Comparison of ENCODE assay signal across 9 cellular contexts in the genomic region with DNA sequence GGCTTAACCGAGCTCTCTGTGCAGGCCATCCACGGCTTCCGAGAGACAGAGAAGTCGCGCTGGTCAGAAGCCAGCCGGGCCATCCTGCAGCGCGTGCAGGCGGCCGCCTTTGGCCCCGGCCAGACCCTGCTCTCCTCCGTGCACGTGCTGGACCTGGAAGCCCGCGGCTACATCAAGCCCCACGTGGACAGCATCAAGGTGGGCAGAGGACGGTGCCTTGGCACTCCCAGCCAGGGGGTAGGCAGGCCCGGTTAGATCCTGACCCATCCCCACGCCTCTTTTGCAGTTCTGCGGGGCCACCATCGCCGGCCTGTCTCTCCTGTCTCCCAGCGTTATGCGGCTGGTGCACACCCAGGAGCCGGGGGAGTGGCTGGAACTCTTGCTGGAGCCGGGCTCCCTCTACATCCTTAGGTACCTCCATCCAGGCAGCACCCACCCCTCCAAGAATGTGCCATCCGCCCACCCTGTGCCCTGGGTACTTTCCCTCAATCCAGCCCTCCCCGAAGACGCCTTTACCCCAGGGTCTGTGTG. TPM values are rescaled to one million over a fixed set of nuclear protein-coding genes. Genes with fewer than 3 reads are reported as not detected.
DNase-seq lines count a peak whose midpoint lies in the region; TF ChIP-seq lines count a peak whose summit lies in the region.
"Had no signal": no experiment of that assay in that cellular context is flagged by ENCODE, and none has a peak within 500 bp of the region (broad histone marks: within the 10 kb centered on the region; RNA-seq: fewer than 3 reads in every experiment).

No MANE protein-coding gene starts in this region.

- H3K27me3 ChIP-seq in breast epithelium (no peaks in the 10 kb centered on the region), muscle layer of colon (ENCODE audit: control insufficient read depth in 1 of 2, insufficient read depth in 2 of 2, low read length in 2 of 2) (no peaks in the 10 kb centered on the region)

- peak overlapping the region; percentile 97 for H3K27ac ChIP-seq in 22Rv1
- no peak overlapping the region for H3K27ac ChIP-seq in HEK293 (ENCODE audit: extremely low read depth, low read depth, low read length)
- H3K27ac ChIP-seq in breast epithelium = peak overlapping the region; percentile 96 to 98
- peak overlapping the region; percentile 78 for H3K27ac ChIP-seq in muscle layer of colon (ENCODE audit: low read depth, low read length)

- no peak overlapping the region for H3K9ac ChIP-seq in muscle layer of colon (ENCODE audit: low read length)

- intact Hi-C loops in breast epithelium (cut with DNase I; ENCODE audit: low total_unique reads) = no loop called here

- TF ChIP-seq CTCF in 22Rv1 (IDR thresholded peaks at IDR 0.05) = no peak
- TF ChIP-seq CTCF in HEK293 (tag by site-specific recombination; IDR thresholded peaks at IDR 0.05) = no peak
- no peak for TF ChIP-seq CTCF in breast epithelium (IDR thresholded peaks at IDR 0.05)

- H3K36me3 ChIP-seq in HEK293 (ENCODE audit: control insufficient read depth in 2 of 2, insufficient read depth in 1 of 2, low read length in 2 of 2) (peaks cover 9 to 11% of the 10 kb centered on the region in 2 experiments; a peak in 2 of 3 replicates), breast epithelium (no peaks in the 10 kb centered on the region), muscle layer of colon (ENCODE audit: insufficient read depth, low read length) (no peaks in the 10 kb centered on the region)

- H3K4me3 ChIP-seq in HEK293 (ENCODE audit: low read depth, low read length) = no peak overlapping the region
- H3K4me3 ChIP-seq in breast epithelium = peak overlapping the region in 2 of 3 donors; percentile 84 to 86
- H3K4me3 ChIP-seq in muscle layer of colon (ENCODE audit: low read depth in 1 of 2, low read length in 2 of 2) = peak overlapping the region in 1 of 2 donors; percentile 55

- H3K9me3 ChIP-seq in HEK293 (ENCODE audit: control insufficient read depth, insufficient read depth, low read depth, low read length) (no peaks in the 10 kb centered on the region), breast epithelium (no peaks in the 10 kb centered on the region), muscle layer of colon (ENCODE audit: low read length) (no peaks in the 10 kb centered on the region)

- no peak for TF ChIP-seq POLR2A in breast epithelium (IDR thresholded peaks at IDR 0.05)

- POLR2A ChIA-PET in HEK293 (lab: Yijun Ruan, JAX) = interaction anchor here (0.7 to 3.0 kb wide), 5 partner anchors 12 to 51 kb away, joined by 3 to 60 read pairs (median 9); a partner anchor contains a TSS

- CTCF ChIA-PET in HEK293 (lab: Yijun Ruan, JAX) = no interaction called here

- H3K4me1 ChIP-seq in HEK293 (ENCODE audit: control insufficient read depth, insufficient read depth, low read length) (peaks cover 3% of the 10 kb centered on the region; the same call in 1 of the 2 replicates), breast epithelium (peaks cover 0 to 6% of the 10 kb centered on the region in 2 donors), muscle layer of colon (ENCODE audit: insufficient read depth, low read length) (peaks cover 8% of the 10 kb centered on the region)

- no peak for DNase-seq in breast epithelium (ENCODE audit: low spot score in 2 of 2)
- DNase-seq in stimulated activated CD4-positive, alpha-beta T cell treated with anti-CD3 and anti-CD28 coated beads, Interleukin-2, amount 100 ng/mL, for 48 hours = no peak
- DNase-seq in RPMI8226 = no peak
- DNase-seq in NOMO-1 treated with DMSO at 0.1 percent for 48 hours (lab: John Stamatoyannopoulos, UW; ENCODE audit: unreplicated experiment) = no peak
- no peak for DNase-seq in nucleus accumbens (lab: John Stamatoyannopoulos, UW)
- DNase-seq: Calu3 had no signal

TF ChIP-seq in HEK293, 187 proteins besides CTCF, POLR2A, EP300 and RAD21 (continues in another document):
- TF ChIP-seq ZNF777 (tag by site-specific recombination; IDR thresholded peaks at IDR 0.05; ENCODE audit: borderline replicate concordance) (no peak), GLIS1 (tag by site-specific recombination; IDR thresholded peaks at IDR 0.05) (0 out of 2 replicates have a peak, but pooled peaks have one; percentile 12), SP2 (tag by site-specific recombination; IDR thresholded peaks at IDR 0.05) (no peak), ZNF416 (tag by site-specific recombination; IDR thresholded peaks at IDR 0.05) (no peak), ZNF366 (tag by site-specific recombination; conservative IDR thresholded peaks at IDR 0.05) (no peak), ZNF133 (tag by site-specific recombination; IDR thresholded peaks at IDR 0.05) (no peak), TRIM28 (IDR thresholded peaks at IDR 0.05; ENCODE audit: borderline replicate concordance, low read length) (no peak), EGR2 (tag by site-specific recombination; IDR thresholded peaks at IDR 0.05; ENCODE audit: low read depth) (peak; percentile 96), ZNF140 (tag by site-specific recombination; IDR thresholded peaks at IDR 0.05) (no peak), ZNF629 (tag by site-specific recombination; IDR thresholded peaks at IDR 0.05) (no peak), ZNF302 (tag by site-specific recombination; IDR thresholded peaks at IDR 0.05; ENCODE audit: low read depth) (no peak), ZFHX2 (tag by site-specific recombination; conservative IDR thresholded peaks at IDR 0.05) (peak; percentile 94), ZSCAN30 (tag by site-specific recombination; IDR thresholded peaks at IDR 0.05) (no peak), ZBTB17 (tag by site-specific recombination; IDR thresholded peaks at IDR 0.05) (no peak), ZNF341 (tag by site-specific recombination; IDR thresholded peaks at IDR 0.05; ENCODE audit: low read depth) (0 out of 2 replicates have a peak, but pooled peaks have one; percentile 12), MEIS1 (CRISPR knock-in tag; IDR thresholded peaks at IDR 0.05; ENCODE audit: borderline replicate concordance) (no peak), ZNF785 (tag by site-specific recombination; IDR thresholded peaks at IDR 0.05) (no peak), ZNF473 (tag by site-specific recombination; IDR thresholded peaks at IDR 0.05) (no peak), ZNF433 (tag by site-specific recombination; IDR thresholded peaks at IDR 0.05; ENCODE audit: low read depth) (no peak)
- TF ChIP-seq, protein P1, sequence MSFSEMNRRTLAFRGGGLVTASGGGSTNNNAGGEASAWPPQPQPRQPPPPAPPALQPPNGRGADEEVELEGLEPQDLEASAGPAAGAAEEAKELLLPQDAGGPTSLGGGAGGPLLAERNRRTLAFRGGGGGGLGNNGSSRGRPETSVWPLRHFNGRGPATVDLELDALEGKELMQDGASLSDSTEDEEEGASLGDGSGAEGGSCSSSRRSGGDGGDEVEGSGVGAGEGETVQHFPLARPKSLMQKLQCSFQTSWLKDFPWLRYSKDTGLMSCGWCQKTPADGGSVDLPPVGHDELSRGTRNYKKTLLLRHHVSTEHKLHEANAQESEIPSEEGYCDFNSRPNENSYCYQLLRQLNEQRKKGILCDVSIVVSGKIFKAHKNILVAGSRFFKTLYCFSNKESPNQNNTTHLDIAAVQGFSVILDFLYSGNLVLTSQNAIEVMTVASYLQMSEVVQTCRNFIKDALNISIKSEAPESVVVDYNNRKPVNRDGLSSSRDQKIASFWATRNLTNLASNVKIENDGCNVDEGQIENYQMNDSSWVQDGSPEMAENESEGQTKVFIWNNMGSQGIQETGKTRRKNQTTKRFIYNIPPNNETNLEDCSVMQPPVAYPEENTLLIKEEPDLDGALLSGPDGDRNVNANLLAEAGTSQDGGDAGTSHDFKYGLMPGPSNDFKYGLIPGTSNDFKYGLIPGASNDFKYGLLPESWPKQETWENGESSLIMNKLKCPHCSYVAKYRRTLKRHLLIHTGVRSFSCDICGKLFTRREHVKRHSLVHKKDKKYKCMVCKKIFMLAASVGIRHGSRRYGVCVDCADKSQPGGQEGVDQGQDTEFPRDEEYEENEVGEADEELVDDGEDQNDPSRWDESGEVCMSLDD (tag by site-specific recombination; IDR thresholded peaks at IDR 0.05) = no peak
- TF ChIP-seq, protein P2, sequence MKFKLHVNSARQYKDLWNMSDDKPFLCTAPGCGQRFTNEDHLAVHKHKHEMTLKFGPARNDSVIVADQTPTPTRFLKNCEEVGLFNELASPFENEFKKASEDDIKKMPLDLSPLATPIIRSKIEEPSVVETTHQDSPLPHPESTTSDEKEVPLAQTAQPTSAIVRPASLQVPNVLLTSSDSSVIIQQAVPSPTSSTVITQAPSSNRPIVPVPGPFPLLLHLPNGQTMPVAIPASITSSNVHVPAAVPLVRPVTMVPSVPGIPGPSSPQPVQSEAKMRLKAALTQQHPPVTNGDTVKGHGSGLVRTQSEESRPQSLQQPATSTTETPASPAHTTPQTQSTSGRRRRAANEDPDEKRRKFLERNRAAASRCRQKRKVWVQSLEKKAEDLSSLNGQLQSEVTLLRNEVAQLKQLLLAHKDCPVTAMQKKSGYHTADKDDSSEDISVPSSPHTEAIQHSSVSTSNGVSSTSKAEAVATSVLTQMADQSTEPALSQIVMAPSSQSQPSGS (tag by site-specific recombination; IDR thresholded peaks at IDR 0.05; ENCODE audit: low read depth) = no peak

RNA-seq across cellular contexts. Expression of a gene that starts 1.5 kb away (rescaled TPM):
- total RNA-seq in breast epithelium = under 1 TPM; 0.32 to 0.66 (median 0.59) TPM

RNA-seq across cellular contexts. Expression of a gene that starts 1.6 kb away (rescaled TPM):
- total RNA-seq in breast epithelium = 100 to 1,000 TPM in 1 of 3 donors, 10 to 100 TPM in 2; 68.3 to 101 (median 76.7) TPM

RNA-seq across cellular contexts. Expression of a gene that starts 12.9 kb away (rescaled TPM):
- total RNA-seq in breast epithelium = 10 to 100 TPM; 72.3 to 96.7 (median 75.8) TPM

RNA-seq across cellular contexts. Expression of a gene that starts 18.7 kb away (rescaled TPM):
- total RNA-seq in breast epithelium = 10 to 100 TPM; 46.7 to 51.0 (median 48.5) TPM

RNA-seq across cellular contexts. Expression of a gene that starts 40.8 kb away (rescaled TPM):
- total RNA-seq in breast epithelium = under 1 TPM in 1 of 3 donors, not detected in 2; 0.33 TPM
- total RNA-seq: Calu3 had no signal
